21 cellular contexts compared by ENCODE assay signal in the genomic region with DNA sequence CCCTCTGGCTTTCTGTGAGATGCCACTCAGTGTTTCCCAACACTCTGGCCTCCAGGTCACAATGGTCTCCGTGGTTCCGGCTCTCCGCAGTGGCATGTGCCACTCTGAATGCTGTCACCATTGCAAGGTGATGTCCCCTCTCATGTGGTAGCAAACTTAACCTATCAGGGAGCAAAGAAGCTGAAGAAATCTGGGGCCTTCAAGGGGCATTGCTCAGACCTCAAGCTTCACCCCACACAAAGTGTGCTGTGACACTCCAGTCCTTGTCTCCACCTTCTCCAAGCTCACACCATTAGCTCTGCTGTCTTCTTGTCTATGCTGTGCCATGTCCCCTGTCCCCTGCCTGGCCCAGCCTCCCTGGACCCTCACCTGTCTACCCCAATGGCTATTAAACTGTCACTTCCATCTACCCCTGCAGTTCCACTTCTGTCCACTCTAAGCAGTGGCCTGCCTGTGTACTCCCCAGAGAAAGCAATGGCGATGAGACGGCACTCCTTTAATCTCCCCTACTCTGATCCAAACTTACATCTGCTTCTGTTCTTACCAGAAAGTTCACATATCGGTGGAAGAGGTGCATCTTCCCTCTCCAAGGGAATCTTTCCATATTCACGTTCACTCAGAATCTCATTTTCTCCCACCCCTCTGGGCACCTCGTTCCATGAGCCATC.
A peak's percentile ranks its signal among the peaks of the same experiment; 100 is the strongest.
DNase-seq lines count a peak whose midpoint lies in the region; ATAC-seq, FAIRE-seq and TF ChIP-seq lines count a peak whose summit lies in the region.
"Had no signal": no experiment of that assay in that cellular context is flagged by ENCODE, and none has a peak within 500 bp of the region (broad histone marks: within the 10 kb centered on the region; RNA-seq: fewer than 3 reads in every experiment).

No MANE protein-coding gene starts in this region.

- H2BK15ac ChIP-seq in H1 (ENCODE audit: low read length), result 0 out of 2 replicates have a peak overlapping the region, but pooled peaks have one; percentile 61

- no peaks in the 10 kb centered on the region for H3K79me2 ChIP-seq in H1 (ENCODE audit: control insufficient read depth in 1 of 2, insufficient read depth in 2 of 2, low read length in 2 of 2)

- H2AFZ ChIP-seq in H1 (ENCODE audit: low read length), result 0 out of 2 replicates have a peak overlapping the region, but pooled peaks have one; percentile 6

- no peaks in the 10 kb centered on the region for H3K27me3 Mint-ChIP-seq in type B pancreatic cell
- peaks cover 0 to 38% (median 24%) of the 10 kb centered on the region in 5 donors for H3K27me3 Mint-ChIP-seq in naive thymus-derived CD4-positive, alpha-beta T cell

- in situ Hi-C loops in Panc1 (cut with HindIII; ENCODE audit: low pct_unique_long_range_greater_than_20kb, low sequenced_read_pairs), result no loop called here

- no peak overlapping the region for H3K18ac ChIP-seq in H1 (ENCODE audit: extremely low read depth, low read length)

- H2AK5ac ChIP-seq in H1 (ENCODE audit: low read depth, low read length), result no peak overlapping the region

- TF ChIP-seq POLR2A in heart left ventricle (IDR thresholded peaks at IDR 0.05), result no peak
- TF ChIP-seq POLR2A in H1 (IDR thresholded peaks at IDR 0.05; ENCODE audit: control extremely low read depth in 1 of 2, low read depth in 2 of 2, low read length in 2 of 2), result no peak

- 67 to 84% (median 79%) methylated on average over 8 of the region's 8 CpGs for WGBS in heart left ventricle, 4 donors
- WGBS in H1 (ENCODE audit: extremely low coverage in 1 of 2, insufficient coverage in 1 of 2, insufficient read length in 1 of 2, insufficient replicate concordance in 2 of 2, low coverage in 1 of 2, low lambda C conversion rate in 2 of 2, missing lambda C conversion rate in 1 of 2), 2 experiments, result 69% methylated on average over 8 of the region's 8 CpGs; no CpG with 5 or more reads in 1 of the 2 experiments

- H3K9me3 ChIP-seq in left ventricle myocardium inferior (replicated peaks) (no peaks in the 10 kb centered on the region), heart left ventricle (no peaks in the 10 kb centered on the region), Panc1 (ENCODE audit: control insufficient read depth, insufficient read depth, low read depth, low read length) (no peaks in the 10 kb centered on the region), H1 (ENCODE audit: insufficient read depth in 2 of 2, low read depth in 1 of 2, low read length in 1 of 2) (peaks cover 4 to 21% of the 10 kb centered on the region in 2 experiments; a peak in 3 of 4 replicates)
- no peaks in the 10 kb centered on the region for H3K9me3 ChIP-seq in naive thymus-derived CD4-positive, alpha-beta T cell (ENCODE audit: control insufficient read depth in 2 of 3, low read length in 3 of 3)
- H3K9me3 ChIP-seq: ovary, transverse colon had no signal

- ATAC-seq in heart left ventricle (no peak), Panc1 (no peak), GM18517 (IDR thresholded peaks at IDR 0.05; ENCODE audit: unreplicated experiment) (no peak)
- no peak for ATAC-seq in naive thymus-derived CD4-positive, alpha-beta T cell
- ATAC-seq: stimulated activated effector memory CD8-positive, alpha-beta T cell treated with anti-CD3 and anti-CD28 coated beads, Interleukin-12 subunit alpha, Interleukin-12 subunit beta, amount 100 ng/mL, for 72 hours had no signal

- intact Hi-C loops in left ventricle myocardium inferior (cut with micrococcal nuclease), result no loop called here
- intact Hi-C loops in heart left ventricle (cut with DNase I), result loop anchor here in 6 of 10 donors (5.0 to 10.0 kb wide), 6 partner anchors 182 to 205 kb away; no protein-coding TSS in a partner anchor
- intact Hi-C loops in Panc1 (cut with micrococcal nuclease; ENCODE audit: unreplicated experiment), result loop anchor here (5.0 kb wide), 1 partner anchor 222 kb away; a partner anchor contains a TSS
- intact Hi-C loops in naive thymus-derived CD4-positive, alpha-beta T cell (cut with micrococcal nuclease), result loop anchor here in 1 of 2 donors (5.0 kb wide), 1 partner anchor 222 kb away; a partner anchor contains a TSS

- no peaks in the 10 kb centered on the region for H3K36me3 Mint-ChIP-seq in type B pancreatic cell
- no peaks in the 10 kb centered on the region for H3K36me3 Mint-ChIP-seq in naive thymus-derived CD4-positive, alpha-beta T cell
- H3K36me3 Mint-ChIP-seq: stimulated activated effector memory CD8-positive, alpha-beta T cell treated with anti-CD3 and anti-CD28 coated beads, Interleukin-12 subunit alpha, Interleukin-12 subunit beta, amount 100 ng/mL, for 72 hours had no signal

- CTCF ChIA-PET in Panc1 (lab: Charles Lee) (no interaction called here), H1 (lab: Charles Lee; ENCODE audit: partially characterized antibody) (interaction anchor here (0.6 to 1.7 kb wide), 7 partner anchors 23 to 180 kb away, joined by 3 to 7 read pairs (median 3); no protein-coding TSS in a partner anchor)
- CTCF ChIA-PET in naive thymus-derived CD4-positive, alpha-beta T cell (lab: Charles Lee), result no interaction called here

- H4K8ac ChIP-seq in H1 (ENCODE audit: extremely low read depth, insufficient read depth, low read length), result no peak overlapping the region

- H3K4ac ChIP-seq in H1 (replicated peaks; ENCODE audit: insufficient read length, low read depth, low read length), result no peak overlapping the region

- no peak overlapping the region for H3K4me2 ChIP-seq in H1 (ENCODE audit: insufficient read depth in 1 of 2, low read depth in 2 of 2, low read length in 2 of 2)

- no peak overlapping the region for H3K56ac ChIP-seq in H1 (replicated peaks; ENCODE audit: insufficient read length, low read depth, low read length)

- H3K27ac ChIP-seq in left ventricle myocardium inferior (replicated peaks), result no peak overlapping the region
- no peak overlapping the region for H3K27ac ChIP-seq in heart left ventricle
- H3K27ac ChIP-seq in Panc1 (ENCODE audit: low read length), result no peak overlapping the region
- H3K27ac ChIP-seq in H1 (ENCODE audit: low read depth, low read length), result no peak overlapping the region
- no peak overlapping the region for H3K27ac ChIP-seq in naive thymus-derived CD4-positive, alpha-beta T cell (ENCODE audit: low read depth, low read length)
- H3K27ac ChIP-seq: coronary artery, ovary, transverse colon had no signal

- no peak overlapping the region for H4K91ac ChIP-seq in H1 (replicated peaks; ENCODE audit: insufficient read length, low read length)

- no peak overlapping the region for H2BK120ac ChIP-seq in H1 (replicated peaks; ENCODE audit: low read depth, low read length)

- no peak overlapping the region for H3K4me3 Mint-ChIP-seq in type B pancreatic cell
- H3K4me3 Mint-ChIP-seq in naive thymus-derived CD4-positive, alpha-beta T cell, result no peak overlapping the region
- H3K4me3 Mint-ChIP-seq: CD8-positive, alpha-beta memory T cell; stimulated activated effector memory CD8-positive, alpha-beta T cell treated with anti-CD3 and anti-CD28 coated beads, Interleukin-12 subunit alpha, Interleukin-12 subunit beta, amount 100 ng/mL, for 72 hours had no signal

- H2BK5ac ChIP-seq in H1 (ENCODE audit: low read depth, low read length), result no peak overlapping the region

- H4K20me1 ChIP-seq in H1 (replicated peaks in 1 of 2; ENCODE audit: control insufficient read depth in 1 of 2, insufficient read depth in 2 of 2, low read length in 2 of 2), result no peaks in the 10 kb centered on the region

- H3K36me3 ChIP-seq in left ventricle myocardium inferior (no peaks in the 10 kb centered on the region), heart left ventricle (no peaks in the 10 kb centered on the region), Panc1 (ENCODE audit: control insufficient read depth, insufficient read depth, low read length) (no peaks in the 10 kb centered on the region), H1 (ENCODE audit: control insufficient read depth in 2 of 4, insufficient read depth in 4 of 4, low read length in 3 of 4) (no peaks in the 10 kb centered on the region)
- no peaks in the 10 kb centered on the region for H3K36me3 ChIP-seq in naive thymus-derived CD4-positive, alpha-beta T cell (ENCODE audit: control insufficient read depth in 2 of 3, insufficient read depth in 3 of 3, low read length in 3 of 3)
- H3K36me3 ChIP-seq: ovary, transverse colon had no signal

- H3K9me3 Mint-ChIP-seq in type B pancreatic cell, result peaks cover 5% of the 10 kb centered on the region
- H3K9me3 Mint-ChIP-seq in naive thymus-derived CD4-positive, alpha-beta T cell, result peaks cover 0 to 8% (median under 1%) of the 10 kb centered on the region in 11 donors
- H3K9me3 Mint-ChIP-seq: stimulated activated effector memory CD8-positive, alpha-beta T cell treated with anti-CD3 and anti-CD28 coated beads, Interleukin-12 subunit alpha, Interleukin-12 subunit beta, amount 100 ng/mL, for 72 hours had no signal

- H3K27ac Mint-ChIP-seq in type B pancreatic cell, result no peak overlapping the region
- no peak overlapping the region for H3K27ac Mint-ChIP-seq in naive thymus-derived CD4-positive, alpha-beta T cell
- H3K27ac Mint-ChIP-seq: stimulated activated effector memory CD8-positive, alpha-beta T cell treated with anti-CD3 and anti-CD28 coated beads, Interleukin-12 subunit alpha, Interleukin-12 subunit beta, amount 100 ng/mL, for 72 hours had no signal

- no peak overlapping the region for H3K14ac ChIP-seq in H1 (ENCODE audit: insufficient read length)

- H3K4me3 ChIP-seq in left ventricle myocardium inferior (no peak overlapping the region), heart left ventricle (no peak overlapping the region), Panc1 (ENCODE audit: low read depth in 2 of 2, low read length in 2 of 2) (no peak overlapping the region), H1 (ENCODE audit: extremely low read depth in 1 of 4, insufficient read depth in 2 of 4, low read depth in 3 of 4, low read length in 4 of 4) (no peak overlapping the region)
- H3K4me3 ChIP-seq in naive thymus-derived CD4-positive, alpha-beta T cell (ENCODE audit: low read length), result no peak overlapping the region
- H3K4me3 ChIP-seq: coronary artery, ovary, transverse colon had no signal

- H3K9ac ChIP-seq in H1 (replicated peaks in 1 of 4; ENCODE audit: extremely low read depth in 1 of 4, low read depth in 3 of 4, low read length in 3 of 4), result no peak overlapping the region

- TF ChIP-seq CTCF in left ventricle myocardium inferior (IDR thresholded peaks at IDR 0.05; ENCODE audit: borderline replicate concordance), result peak; percentile 23
- no peak for TF ChIP-seq CTCF in heart left ventricle (IDR thresholded peaks at IDR 0.05)
- peak; percentile 4; the same call in 1 of the 2 replicates for TF ChIP-seq CTCF in Panc1 (IDR thresholded peaks at IDR 0.05)
- peak in 2 of 3 experiments; percentile 8 to 27; a peak in 2 of 4 replicates for TF ChIP-seq CTCF in H1 (IDR thresholded peaks at IDR 0.05; ENCODE audit: control extremely low read depth in 1 of 3, insufficient read depth in 1 of 3, low read depth in 1 of 3, low read length in 3 of 3)
- peak; percentile 29 for TF ChIP-seq CTCF in type B pancreatic cell (conservative IDR thresholded peaks at IDR 0.05)

- H3K4me1 Mint-ChIP-seq in type B pancreatic cell (ENCODE audit: unreplicated experiment), result no peaks in the 10 kb centered on the region
- H3K4me1 Mint-ChIP-seq in naive thymus-derived CD4-positive, alpha-beta T cell, result no peaks in the 10 kb centered on the region
- H3K4me1 Mint-ChIP-seq: CD8-positive, alpha-beta memory T cell; IgD-negative memory B cell; stimulated activated effector memory CD8-positive, alpha-beta T cell treated with anti-CD3 and anti-CD28 coated beads, Interleukin-12 subunit alpha, Interleukin-12 subunit beta, amount 100 ng/mL, for 72 hours had no signal

- H2BK20ac ChIP-seq in H1 (ENCODE audit: low read length), result no peak overlapping the region

- H3K27me3 ChIP-seq in left ventricle myocardium inferior (ENCODE audit: low read depth) (peaks cover 18% of the 10 kb centered on the region), heart left ventricle (no peaks in the 10 kb centered on the region), Panc1 (ENCODE audit: control insufficient read depth, insufficient read depth, low read length) (no peaks in the 10 kb centered on the region), H1 (replicated peaks in 1 of 4; ENCODE audit: control insufficient read depth in 3 of 4, extremely low read depth in 1 of 4, insufficient read depth in 3 of 4, low read length in 3 of 4) (no peaks in the 10 kb centered on the region)
- H3K27me3 ChIP-seq in naive thymus-derived CD4-positive, alpha-beta T cell (ENCODE audit: control insufficient read depth in 2 of 2, insufficient read depth in 2 of 2, low read length in 2 of 2), result no peaks in the 10 kb centered on the region
- H3K27me3 ChIP-seq: ovary, transverse colon had no signal

- H4K5ac ChIP-seq in H1 (ENCODE audit: insufficient read length, low read depth, low read length), result no peak overlapping the region

- no peak for FAIRE-seq in H1 (lab: Jason Lieb, UNC)
- FAIRE-seq: H54, kidney, small intestine had no signal

- no peak overlapping the region for H2BK12ac ChIP-seq in H1 (ENCODE audit: low read depth, low read length)

- DNase-seq in left ventricle myocardium inferior, result no peak
- no peak for DNase-seq in heart left ventricle
- DNase-seq in Panc1 (ENCODE audit: low read depth, low spot score), result no peak
- no peak for DNase-seq in H1 (ENCODE audit: low read depth in 1 of 2, low spot score in 2 of 2)
- DNase-seq in type B pancreatic cell (ENCODE audit: extremely low spot score, unreplicated experiment), result no peak
- DNase-seq in naive thymus-derived CD4-positive, alpha-beta T cell, result no peak
- no peak for DNase-seq in effector CD8-positive, alpha-beta T cell (lab: John Stamatoyannopoulos, UW)
- DNase-seq: activated effector memory CD4-positive, alpha-beta T cell treated with Interleukin-2 at 50 U/mL for 16 hours; amygdala; CD8-positive, alpha-beta memory T cell; erythroblast; kidney; NCI-H1092 treated with DMSO at 0.1 percent for 48 hours; ovary; small intestine; transverse colon had no signal

- no TSS peak for BruUV-seq in Panc1 (replicated peaks; lab: Mats Ljungman, UMichigan)

- no peak overlapping the region for H3K23ac ChIP-seq in H1 (ENCODE audit: insufficient read length)

- POLR2A ChIA-PET in Panc1 (lab: Charles Lee) (no interaction called here), H1 (lab: Charles Lee; ENCODE audit: partially characterized antibody) (no interaction called here)
- POLR2A ChIA-PET in naive thymus-derived CD4-positive, alpha-beta T cell (lab: Charles Lee), result no interaction called here

- TF ChIP-seq EP300 in H1 (IDR thresholded peaks at IDR 0.05; ENCODE audit: borderline replicate concordance in 1 of 2, low read depth in 2 of 2, low read length in 2 of 2), result no peak

- no peaks in the 10 kb centered on the region for H3K23me2 ChIP-seq in H1 (ENCODE audit: low read depth, low read length)

- H3K79me1 ChIP-seq in H1 (ENCODE audit: low read depth, low read length), result no peaks in the 10 kb centered on the region

- TF ChIP-seq RAD21 in H1 (IDR thresholded peaks at IDR 0.05 in 1 of 2, conservative IDR thresholded peaks at IDR 0.05 in 1 of 2; ENCODE audit: low read depth in 2 of 2, low read length in 2 of 2), result no peak; a peak in 1 of 4 replicates

- H3K4me1 ChIP-seq in left ventricle myocardium inferior, result no peaks in the 10 kb centered on the region
- H3K4me1 ChIP-seq in heart left ventricle, result no peaks in the 10 kb centered on the region
- peaks cover 3% of the 10 kb centered on the region; the same call in 1 of the 2 replicates for H3K4me1 ChIP-seq in Panc1 (ENCODE audit: control insufficient read depth, insufficient read depth, low read length)
- peaks cover 0 to 4% (median 0%) of the 10 kb centered on the region in 4 experiments; a peak in 1 of 7 replicates for H3K4me1 ChIP-seq in H1 (replicated peaks in 1 of 4; ENCODE audit: control insufficient read depth in 3 of 4, insufficient read depth in 4 of 4, low read length in 3 of 4)
- no peaks in the 10 kb centered on the region for H3K4me1 ChIP-seq in naive thymus-derived CD4-positive, alpha-beta T cell (ENCODE audit: control insufficient read depth in 2 of 2, insufficient read depth in 2 of 2, low read length in 2 of 2)
- H3K4me1 ChIP-seq: transverse colon had no signal

Comparison
In these comparisons a context has a peak if more than half of its experiments do, and no peak if none do; other contexts are left out.
1. CTCF ChIP-seq: peak in left ventricle myocardium inferior (single experiment), Panc1 (single experiment), H1 (2 of 3) and type B pancreatic cell (single experiment); none in heart left ventricle (0 of 12).